ENCODE assay signal across 8 cellular contexts in genomic region chr19:4456566-4456842, GRCh38. TPM values are rescaled to one million over a fixed set of nuclear protein-coding genes. Genes with fewer than 3 reads are reported as not detected.
A peak's percentile ranks its signal among the peaks of the same experiment; 100 is the strongest.
DNase-seq lines count a peak whose midpoint lies in the region; ATAC-seq and TF ChIP-seq lines count a peak whose summit lies in the region.

No MANE protein-coding gene starts in this region.

- H3K9ac ChIP-seq in DND-41 (ENCODE audit: low read depth, low read length) = peak overlapping the region; percentile 71

- peak overlapping the region; percentile 90 to 96; a peak in 3 of 4 replicates for H3K4me3 ChIP-seq in DND-41 (ENCODE audit: low read depth in 1 of 2, low read length in 2 of 2)

- peaks cover 26% of the 10 kb centered on the region for H3K4me1 ChIP-seq in DND-41 (ENCODE audit: insufficient read depth, low read length)

- H3K27me3 Mint-ChIP-seq in activated naive CD4-positive, alpha-beta T cell treated with anti-CD3 and anti-CD28 coated beads, Interleukin-2, amount 50 U/mL, for 24 hours = no peaks in the 10 kb centered on the region

- peak overlapping the region; percentile 75 for H3K27ac Mint-ChIP-seq in activated naive CD4-positive, alpha-beta T cell treated with anti-CD3 and anti-CD28 coated beads, Interleukin-2, amount 50 U/mL, for 24 hours

- peak overlapping the region; percentile 70 for H3K27ac ChIP-seq in DND-41 (ENCODE audit: low read length)

- peaks cover 28% of the 10 kb centered on the region for H3K36me3 ChIP-seq in DND-41 (ENCODE audit: insufficient read depth, low read length)

- H3K27me3 ChIP-seq in DND-41 (ENCODE audit: insufficient read depth, low read length, poor library complexity) = no peaks in the 10 kb centered on the region

- peak overlapping the region; percentile 79 for H3K4me2 ChIP-seq in DND-41 (ENCODE audit: insufficient read depth, low read length)

- H2AFZ ChIP-seq in DND-41 (ENCODE audit: low read depth, low read length) = no peak overlapping the region

- peaks cover 10% of the 10 kb centered on the region for H3K4me1 Mint-ChIP-seq in activated naive CD4-positive, alpha-beta T cell treated with anti-CD3 and anti-CD28 coated beads, Interleukin-2, amount 50 U/mL, for 24 hours

- peak overlapping the region; percentile 87 for H3K4me3 Mint-ChIP-seq in activated naive CD4-positive, alpha-beta T cell treated with anti-CD3 and anti-CD28 coated beads, Interleukin-2, amount 50 U/mL, for 24 hours

- H3K79me2 ChIP-seq in DND-41 (ENCODE audit: insufficient read depth, low read length) = peaks cover 29% of the 10 kb centered on the region

- ATAC-seq in DND-41 (ENCODE audit: insufficient read depth, low read depth) (no peak), Right ventricle myocardium superior (ENCODE audit: poor library complexity) (peak; percentile 2), GM19397 (IDR thresholded peaks at IDR 0.05; ENCODE audit: unreplicated experiment) (no peak), HG02870 (IDR thresholded peaks at IDR 0.05; ENCODE audit: unreplicated experiment) (no peak), GM19395 (IDR thresholded peaks at IDR 0.05; ENCODE audit: unreplicated experiment) (no peak)

- H3K9me3 Mint-ChIP-seq in activated naive CD4-positive, alpha-beta T cell treated with anti-CD3 and anti-CD28 coated beads, Interleukin-2, amount 50 U/mL, for 24 hours = no peaks in the 10 kb centered on the region

- H4K20me1 ChIP-seq in DND-41 (ENCODE audit: insufficient read depth, low read length) = peaks cover 45% of the 10 kb centered on the region

- no peak for DNase-seq in DND-41
- peak; percentile 27 for DNase-seq in M059J (ENCODE audit: low read depth)
- no peak for DNase-seq in Right ventricle myocardium superior
- peak; percentile 25 for DNase-seq in pons (ENCODE audit: low spot score)

- no peak for TF ChIP-seq CTCF in DND-41 (IDR thresholded peaks at IDR 0.05; ENCODE audit: borderline replicate concordance, extremely low read depth, low read length, poor library complexity, severe bottlenecking)

- H3K9me3 ChIP-seq in DND-41 (ENCODE audit: insufficient read depth, low read length, severe bottlenecking) = no peaks in the 10 kb centered on the region

- H3K36me3 Mint-ChIP-seq in activated naive CD4-positive, alpha-beta T cell treated with anti-CD3 and anti-CD28 coated beads, Interleukin-2, amount 50 U/mL, for 24 hours = peaks cover 2% of the 10 kb centered on the region

- intact Hi-C loops in Right ventricle myocardium superior (cut with DNase I) = no loop called here

RNA-seq across cellular contexts. Expression of gene UBXN6, which starts 1.1 kb away (rescaled TPM):
- 78.5 and 127 TPM in 2 replicates for total RNA-seq in M059J (2014; rRNA removed; shearing (Covaris generic))
- 120 TPM for total RNA-seq in Right ventricle myocardium superior

RNA-seq across cellular contexts. Expression of gene HDGFL2, which starts 15.6 kb away (rescaled TPM):
- 36.1 and 69.3 TPM in 2 replicates for total RNA-seq in M059J (2014; rRNA removed; shearing (Covaris generic))
- total RNA-seq in Right ventricle myocardium superior = 27.8 TPM

RNA-seq across cellular contexts. Expression of gene CHAF1A, which starts 54.1 kb away (rescaled TPM):
- 22.8 and 38.1 TPM in 2 replicates for total RNA-seq in M059J (2014; rRNA removed; shearing (Covaris generic))
- 5.4 TPM for total RNA-seq in Right ventricle myocardium superior

RNA-seq across cellular contexts. Expression of gene SH3GL1, which starts 56.2 kb away (rescaled TPM):
- total RNA-seq in M059J (2014; rRNA removed; shearing (Covaris generic)) = 60.5 and 99.7 TPM in 2 replicates
- total RNA-seq in Right ventricle myocardium superior = 18.6 TPM

Comparison
In these comparisons a context has a peak if more than half of its experiments do, and no peak if none do; other contexts are left out.
1. DNase-seq: peak in M059J (single experiment) and pons (single experiment); none in DND-41 (single experiment) and Right ventricle myocardium superior (single experiment).